Comparison of ENCODE assay signal across 8 cellular contexts in genomic region chr1:47738560-47739182, GRCh38.
A peak's percentile ranks its signal among the peaks of the same experiment; 100 is the strongest.
DNase-seq lines count a peak whose midpoint lies in the region; ATAC-seq, FAIRE-seq and TF ChIP-seq lines count a peak whose summit lies in the region.

No MANE protein-coding gene starts in this region.

- no peaks in the 10 kb centered on the region for H3K9me3 ChIP-seq in tibial artery

- intact Hi-C loops in tibial artery (cut with DNase I; ENCODE audit: low total_unique reads): loop anchor here (5.0 kb wide), 2 partner anchors 319 to 464 kb away; no protein-coding TSS in a partner anchor

- TF ChIP-seq CTCF in D721Med (IDR thresholded peaks at IDR 0.05; ENCODE audit: insufficient read depth, missing control alignments) (peak; percentile 69), astrocyte of the cerebellum (IDR thresholded peaks at IDR 0.05; ENCODE audit: low read depth, low read length, missing control alignments) (peak; percentile 79), tibial artery (IDR thresholded peaks at IDR 0.05) (peak; percentile 71 to 81)

- in situ Hi-C loops in astrocyte of the cerebellum (cut with HindIII; ENCODE audit: low sequenced_read_pairs): no loop called here

- H3K4me3 ChIP-seq in astrocyte of the cerebellum (ENCODE audit: low read depth, low read length) (no peak overlapping the region), tibial artery (no peak overlapping the region)

- peaks cover 0 to 8% (median 5%) of the 10 kb centered on the region in 4 donors for H3K4me1 ChIP-seq in tibial artery

- no peaks in the 10 kb centered on the region for H3K27me3 ChIP-seq in tibial artery

- no peak for DNase-seq in D721Med (ENCODE audit: insufficient read length, low spot score)
- DNase-seq in LoVo (ENCODE audit: low spot score): peak; percentile 34
- DNase-seq in astrocyte of the cerebellum (ENCODE audit: low read depth): peak; percentile 15
- peak; percentile 86 for DNase-seq in iPS-NIHi7 (ENCODE audit: extremely low spot score)
- DNase-seq in tibial artery: no peak
- no peak for DNase-seq in OCI-M2 (lab: John Stamatoyannopoulos, UW; ENCODE audit: unreplicated experiment)
- no peak for DNase-seq in activated CD4-positive, alpha-beta T cell treated with anti-CD3 and anti-CD28 coated beads for 4 hours

- H3K27ac ChIP-seq in tibial artery: no peak overlapping the region

- ATAC-seq in HG02884 (IDR thresholded peaks at IDR 0.05; ENCODE audit: unreplicated experiment): no peak

- H3K36me3 ChIP-seq in tibial artery: no peaks in the 10 kb centered on the region

- FAIRE-seq in D721Med (lab: Jason Lieb, UNC): no peak

Comparison
In these comparisons a context has a peak if more than half of its experiments do, and no peak if none do; other contexts are left out.
1. DNase-seq: peak in LoVo (single experiment), astrocyte of the cerebellum (single experiment) and iPS-NIHi7 (single experiment); none in D721Med (single experiment), tibial artery (0 of 2), OCI-M2 (single experiment) and activated CD4-positive, alpha-beta T cell treated with anti-CD3 and anti-CD28 coated beads for 4 hours (0 of 2).
2. Peak in every context shown above with its lines, with median percentiles within 50 percentile points of each other: CTCF ChIP-seq.